In the genomic region with DNA sequence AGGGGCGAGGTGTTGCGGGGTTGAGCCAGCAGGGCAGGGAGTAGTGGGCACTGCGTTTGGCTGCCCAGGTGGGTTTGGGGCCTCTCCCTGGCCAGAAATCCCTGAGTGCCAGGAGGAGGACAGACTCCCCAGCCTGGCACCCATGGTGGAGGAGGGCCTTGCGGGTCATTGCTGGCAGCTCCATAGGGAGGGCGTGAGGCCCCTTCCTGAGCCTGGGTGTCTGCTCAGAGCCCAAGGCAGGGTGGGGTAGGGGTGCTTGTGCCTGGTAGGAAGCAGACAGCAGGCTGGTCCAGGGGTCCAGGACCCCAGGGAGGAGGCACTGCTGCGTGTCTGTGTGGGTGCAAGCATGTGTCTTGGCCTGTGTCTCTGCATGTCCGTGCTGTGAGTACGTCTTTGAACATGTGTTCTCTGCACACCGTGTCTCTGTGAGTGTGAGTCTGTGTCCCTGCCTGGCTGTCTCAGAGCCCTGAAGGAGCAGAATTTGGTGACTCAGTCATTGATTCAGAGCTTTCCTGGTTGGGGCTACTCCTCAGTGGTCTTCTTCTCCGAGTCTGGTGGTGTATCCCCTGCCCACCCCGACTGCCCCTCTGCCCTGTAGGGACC, we compare ENCODE assay signal across 14 cellular contexts. TPM values are rescaled to one million over a fixed set of nuclear protein-coding genes. Genes with fewer than 3 reads are reported as not detected.
DNase-seq lines count a peak whose midpoint lies in the region; ATAC-seq, FAIRE-seq and TF ChIP-seq lines count a peak whose summit lies in the region.
"Had no signal": no experiment of that assay in that cellular context is flagged by ENCODE, and none has a peak within 500 bp of the region (broad histone marks: within the 10 kb centered on the region; RNA-seq: fewer than 3 reads in every experiment).

No MANE protein-coding gene starts in this region.

- no peak overlapping the region for H2AFZ ChIP-seq in Loucy (ENCODE audit: low read length)
- H2AFZ ChIP-seq in endothelial cell of umbilical vein (ENCODE audit: low read depth, low read length), result no peak overlapping the region
- no peak overlapping the region for H2AFZ ChIP-seq in osteoblast (ENCODE audit: low read length)
- H2AFZ ChIP-seq: parathyroid adenoma had no signal

- BruUV-seq in endothelial cell of umbilical vein (replicated peaks; lab: Mats Ljungman, UMichigan) (no TSS peak), Calu3 (replicated peaks; lab: Mats Ljungman, UMichigan) (no TSS peak)

- H3K27ac ChIP-seq in endothelial cell of umbilical vein (ENCODE audit: insufficient read depth, low read depth, low read length) (no peak overlapping the region), osteoblast (ENCODE audit: low read depth, low read length) (peak overlapping the region; percentile 88)
- H3K27ac ChIP-seq: brain microvascular endothelial cell, parathyroid adenoma had no signal

- no peaks in the 10 kb centered on the region for H3K9me3 ChIP-seq in Loucy (ENCODE audit: insufficient read depth, low read depth, low read length)
- H3K9me3 ChIP-seq in endothelial cell of umbilical vein (replicated peaks; ENCODE audit: control insufficient read depth, insufficient read depth, low read length), result no peaks in the 10 kb centered on the region
- no peaks in the 10 kb centered on the region for H3K9me3 ChIP-seq in osteoblast (ENCODE audit: low read depth, low read length)

- H3K27me3 Mint-ChIP-seq in Calu3 (ENCODE audit: unreplicated experiment), result no peaks in the 10 kb centered on the region

- POLR2A ChIA-PET in endothelial cell of umbilical vein (lab: Charles Lee), result no interaction called here

- H3K4me1 Mint-ChIP-seq in Calu3 (ENCODE audit: low read depth, unreplicated experiment), result peaks cover 8% of the 10 kb centered on the region

- DNase-seq in AG10803 (ENCODE audit: low read depth) (peak; percentile 34), endothelial cell of umbilical vein (ENCODE audit: low read depth, low spot score) (no peak), osteoblast (ENCODE audit: insufficient read length, low spot score, missing footprints) (peak; percentile 97), Calu3 (no peak), superior temporal gyrus (ENCODE audit: extremely low spot score) (no peak)
- DNase-seq: activated effector memory CD4-positive, alpha-beta T cell treated with Interleukin-2 at 50 U/mL for 16 hours; brain microvascular endothelial cell; H7; NCI-H446 treated with DMSO at 0.1 percent for 48 hours had no signal

- H3K27me3 ChIP-seq in Loucy (ENCODE audit: insufficient read depth, low read length, poor library complexity, severe bottlenecking) (no peaks in the 10 kb centered on the region), endothelial cell of umbilical vein (ENCODE audit: control insufficient read depth in 2 of 2, insufficient read depth in 2 of 2, low read length in 2 of 2) (no peaks in the 10 kb centered on the region), osteoblast (ENCODE audit: insufficient read depth, low read length) (no peaks in the 10 kb centered on the region)
- H3K27me3 ChIP-seq: brain microvascular endothelial cell had no signal

- CTCF ChIA-PET in endothelial cell of umbilical vein (lab: Charles Lee), result interaction anchor here (1.2 to 3.3 kb wide), 4 partner anchors 10 to 205 kb away, joined by 3 to 46 read pairs (median 10); no protein-coding TSS in a partner anchor
- CTCF ChIA-PET in Calu3 (lab: Charles Lee), result interaction anchor here (0.7 kb wide), 1 partner anchor 67 kb away, joined by 3 read pairs; no protein-coding TSS in a partner anchor

- H3K4me2 ChIP-seq in Loucy (ENCODE audit: low read depth, low read length, poor library complexity, severe bottlenecking) (peak overlapping the region; percentile 79), endothelial cell of umbilical vein (ENCODE audit: insufficient read depth, low read length) (no peak overlapping the region), osteoblast (ENCODE audit: insufficient read depth, low read length) (peak overlapping the region; percentile 96)

- H3K36me3 ChIP-seq in Loucy (ENCODE audit: insufficient read depth, low read length) (no peaks in the 10 kb centered on the region), endothelial cell of umbilical vein (ENCODE audit: control insufficient read depth in 2 of 2, extremely low read depth in 1 of 2, insufficient read depth in 2 of 2, low read length in 2 of 2) (no peaks in the 10 kb centered on the region), osteoblast (ENCODE audit: insufficient read depth, low read length) (peaks cover 6% of the 10 kb centered on the region)
- H3K36me3 ChIP-seq: brain microvascular endothelial cell had no signal

- no peaks in the 10 kb centered on the region for H3K9me2 ChIP-seq in Loucy (replicated peaks; ENCODE audit: low read depth, low read length)

- H3K9me3 Mint-ChIP-seq in Calu3 (ENCODE audit: low read depth, unreplicated experiment), result no peaks in the 10 kb centered on the region

- H3F3A ChIP-seq in Loucy (ENCODE audit: low read depth), result no peaks in the 10 kb centered on the region

- no peak for TF ChIP-seq POLR2A in endothelial cell of umbilical vein (IDR thresholded peaks at IDR 0.05; ENCODE audit: low read depth, low read length)

- no peak overlapping the region for H3K4me3 Mint-ChIP-seq in Calu3 (ENCODE audit: low read depth, unreplicated experiment)

- no peaks in the 10 kb centered on the region for H3K9me1 ChIP-seq in endothelial cell of umbilical vein (replicated peaks; ENCODE audit: control insufficient read depth, extremely low read depth, insufficient read depth, low read length)

- TF ChIP-seq CTCF in AG10803 (conservative IDR thresholded peaks at IDR 0.05; ENCODE audit: low read length) (no peak), Loucy (conservative IDR thresholded peaks at IDR 0.05; ENCODE audit: low read length) (no peak), endothelial cell of umbilical vein (IDR thresholded peaks at IDR 0.05; ENCODE audit: extremely low read depth in 1 of 2, insufficient read depth in 1 of 2, low read depth in 1 of 2, low read length in 2 of 2) (no peak), osteoblast (IDR thresholded peaks at IDR 0.05; ENCODE audit: extremely low read depth, low read depth, low read length) (no peak), Calu3 (IDR thresholded peaks at IDR 0.05; ENCODE audit: unreplicated experiment) (no peak)

- H3K27ac Mint-ChIP-seq in Calu3 (ENCODE audit: unreplicated experiment), result no peak overlapping the region

- H3K36me3 Mint-ChIP-seq in Calu3 (ENCODE audit: insufficient read depth, unreplicated experiment), result peaks cover 43% of the 10 kb centered on the region

- peaks cover 11% of the 10 kb centered on the region for H3K79me2 ChIP-seq in Loucy (ENCODE audit: insufficient read depth, low read length)
- peaks cover 20% of the 10 kb centered on the region for H3K79me2 ChIP-seq in endothelial cell of umbilical vein (ENCODE audit: control insufficient read depth, insufficient read depth, low read length)
- H3K79me2 ChIP-seq in osteoblast (ENCODE audit: insufficient read depth, low read length), result peaks cover 82% of the 10 kb centered on the region
- H3K79me2 ChIP-seq: parathyroid adenoma had no signal

- H3K4me1 ChIP-seq in Loucy (ENCODE audit: insufficient read depth, low read length, poor library complexity, severe bottlenecking) (peaks cover 36% of the 10 kb centered on the region), endothelial cell of umbilical vein (ENCODE audit: control insufficient read depth, extremely low read depth, insufficient read depth, low read length) (peaks cover 29% of the 10 kb centered on the region), osteoblast (ENCODE audit: insufficient read depth, low read length) (peaks cover 27% of the 10 kb centered on the region)
- H3K4me1 ChIP-seq: parathyroid adenoma had no signal

- ATAC-seq in GM21360 (IDR thresholded peaks at IDR 0.05; ENCODE audit: unreplicated experiment), result no peak
- ATAC-seq in GM19324 (IDR thresholded peaks at IDR 0.05; ENCODE audit: low FRiP score, unreplicated experiment), result no peak

- H4K20me1 ChIP-seq in Loucy (ENCODE audit: insufficient read depth, low read length, poor library complexity, severe bottlenecking) (peaks cover 7% of the 10 kb centered on the region), endothelial cell of umbilical vein (replicated peaks; ENCODE audit: control insufficient read depth, extremely low read depth, insufficient read depth, low read length) (no peaks in the 10 kb centered on the region), osteoblast (ENCODE audit: insufficient read depth, low read length) (peaks cover 42% of the 10 kb centered on the region)

- H3K9ac ChIP-seq in Loucy (ENCODE audit: low read depth, low read length, poor library complexity, severe bottlenecking), result peak overlapping the region; percentile 88
- H3K9ac ChIP-seq in endothelial cell of umbilical vein (replicated peaks; ENCODE audit: extremely low read depth, insufficient read depth, low read length), result no peak overlapping the region
- H3K9ac ChIP-seq: parathyroid adenoma had no signal

- dilution Hi-C loops in endothelial cell of umbilical vein (cut with MboI; ENCODE audit: extremely low pct_ligation_motif_present, low sequenced_read_pairs), result no loop called here

- intact Hi-C loops in endothelial cell of umbilical vein (cut with micrococcal nuclease), result loop anchor here (5.0 kb wide), 1 partner anchor 131 kb away; no protein-coding TSS in a partner anchor
- intact Hi-C loops in Calu3 (cut with micrococcal nuclease; ENCODE audit: unreplicated experiment), result no loop called here

- H3K4me3 ChIP-seq in AG10803 (ENCODE audit: low read length) (no peak overlapping the region), Loucy (ENCODE audit: low read length, poor library complexity, severe bottlenecking) (no peak overlapping the region), endothelial cell of umbilical vein (replicated peaks in 1 of 3; ENCODE audit: insufficient read depth in 1 of 3, low read depth in 1 of 3, low read length in 3 of 3) (no peak overlapping the region), osteoblast (ENCODE audit: insufficient read depth, low read length) (peak overlapping the region; percentile 97)

- peak; percentile 50 for FAIRE-seq in endothelial cell of umbilical vein (lab: Jason Lieb, UNC)
- FAIRE-seq: endometrium had no signal

RNA-seq across cellular contexts. Expression of gene TSPAN4, which starts 3.9 kb away (rescaled TPM):
- total RNA-seq in endothelial cell of umbilical vein, result 86.5 and 114 TPM in 2 replicates
- polyA plus RNA-seq in endothelial cell of umbilical vein, result 199 and 238 TPM in 2 replicates
- polyA plus RNA-seq in endothelial cell of umbilical vein (2011; cell fraction: cytosol; rRNA removed), result 107 and 141 TPM in 2 replicates
- polyA plus RNA-seq in endothelial cell of umbilical vein (2011; cell fraction: nucleus; rRNA removed), result 144 and 156 TPM in 2 replicates
- 66.0 and 93.8 TPM in 2 replicates for polyA plus RNA-seq in endothelial cell of umbilical vein (2012)
- 54.1 and 62.2 TPM in 2 replicates for polyA minus RNA-seq in endothelial cell of umbilical vein
- polyA minus RNA-seq in endothelial cell of umbilical vein (2011; cell fraction: cytosol; rRNA and poly(A)+ RNA removed), result 31.0 TPM
- polyA minus RNA-seq in endothelial cell of umbilical vein (2011; cell fraction: nucleus; rRNA and poly(A)+ RNA removed), result 24.6 and 31.0 TPM in 2 replicates
- total RNA-seq in osteoblast, result 168 and 186 TPM in 2 replicates
- 28.9 and 36.3 TPM in 2 replicates for total RNA-seq in Calu3 (2022)

RNA-seq across cellular contexts. Expression of gene POLR2L, which starts 4.3 kb away (rescaled TPM):
- total RNA-seq in endothelial cell of umbilical vein (252 and 259 TPM in 2 replicates), osteoblast (47.4 and 60.8 TPM in 2 replicates), Calu3 (2022) (107 and 115 TPM in 2 replicates)
- 146 and 173 TPM in 2 replicates for polyA plus RNA-seq in endothelial cell of umbilical vein
- polyA plus RNA-seq in endothelial cell of umbilical vein (2011; cell fraction: cytosol; rRNA removed), result 112 and 129 TPM in 2 replicates
- 35.2 and 49.7 TPM in 2 replicates for polyA plus RNA-seq in endothelial cell of umbilical vein (2011; cell fraction: nucleus; rRNA removed)
- polyA plus RNA-seq in endothelial cell of umbilical vein (2012), result 545 and 624 TPM in 2 replicates
- polyA minus RNA-seq in endothelial cell of umbilical vein, result 170 and 227 TPM in 2 replicates
- polyA minus RNA-seq in endothelial cell of umbilical vein (2011; cell fraction: cytosol; rRNA and poly(A)+ RNA removed), result 156 TPM
- polyA minus RNA-seq in endothelial cell of umbilical vein (2011; cell fraction: nucleus; rRNA and poly(A)+ RNA removed), result 39.6 and 67.8 TPM in 2 replicates

RNA-seq across cellular contexts. Expression of gene CD151, which starts 13.8 kb away (rescaled TPM):
- total RNA-seq in endothelial cell of umbilical vein (515 and 605 TPM in 2 replicates), osteoblast (366 and 416 TPM in 2 replicates), Calu3 (2022) (472 and 482 TPM in 2 replicates)
- 1,090 and 1,522 TPM in 2 replicates for polyA plus RNA-seq in endothelial cell of umbilical vein
- polyA plus RNA-seq in endothelial cell of umbilical vein (2011; cell fraction: cytosol; rRNA removed), result 804 and 813 TPM in 2 replicates
- 543 and 618 TPM in 2 replicates for polyA plus RNA-seq in endothelial cell of umbilical vein (2011; cell fraction: nucleus; rRNA removed)
- 576 and 824 TPM in 2 replicates for polyA plus RNA-seq in endothelial cell of umbilical vein (2012)
- 701 and 743 TPM in 2 replicates for polyA minus RNA-seq in endothelial cell of umbilical vein
- polyA minus RNA-seq in endothelial cell of umbilical vein (2011; cell fraction: cytosol; rRNA and poly(A)+ RNA removed), result 81.2 TPM
- polyA minus RNA-seq in endothelial cell of umbilical vein (2011; cell fraction: nucleus; rRNA and poly(A)+ RNA removed), result 148 and 185 TPM in 2 replicates

RNA-seq across cellular contexts. Expression of gene CRACR2B, which starts 18.9 kb away (rescaled TPM):
- total RNA-seq in endothelial cell of umbilical vein, result 8.4 and 9.7 TPM in 2 replicates
- polyA plus RNA-seq in endothelial cell of umbilical vein, result 9.3 and 10.7 TPM in 2 replicates
- 3.5 and 5.6 TPM in 2 replicates for polyA plus RNA-seq in endothelial cell of umbilical vein (2011; cell fraction: cytosol; rRNA removed)
- 31.3 and 33.1 TPM in 2 replicates for polyA plus RNA-seq in endothelial cell of umbilical vein (2011; cell fraction: nucleus; rRNA removed)
- polyA plus RNA-seq in endothelial cell of umbilical vein (2012), result 1.2 and 3.3 TPM in 2 replicates
- 1.3 and 2.3 TPM in 2 replicates for polyA minus RNA-seq in endothelial cell of umbilical vein
- 5.3 TPM for polyA minus RNA-seq in endothelial cell of umbilical vein (2011; cell fraction: cytosol; rRNA and poly(A)+ RNA removed)
- 3.1 and 7.7 TPM in 2 replicates for polyA minus RNA-seq in endothelial cell of umbilical vein (2011; cell fraction: nucleus; rRNA and poly(A)+ RNA removed)
- 0.59 and 0.72 TPM in 2 replicates for total RNA-seq in osteoblast
- total RNA-seq in Calu3 (2022), result 33.4 and 35.3 TPM in 2 replicates

RNA-seq across cellular contexts. Expression of gene PNPLA2, which starts 27.9 kb away (rescaled TPM):
- total RNA-seq in endothelial cell of umbilical vein (75.6 and 83.0 TPM in 2 replicates), osteoblast (32.1 and 32.6 TPM in 2 replicates), Calu3 (2022) (134 and 151 TPM in 2 replicates)
- 73.1 and 80.3 TPM in 2 replicates for polyA plus RNA-seq in endothelial cell of umbilical vein
- 32.9 and 45.8 TPM in 2 replicates for polyA plus RNA-seq in endothelial cell of umbilical vein (2011; cell fraction: cytosol; rRNA removed)
- 257 and 355 TPM in 2 replicates for polyA plus RNA-seq in endothelial cell of umbilical vein (2011; cell fraction: nucleus; rRNA removed)
- polyA plus RNA-seq in endothelial cell of umbilical vein (2012), result 44.9 and 69.9 TPM in 2 replicates
- 41.3 and 67.7 TPM in 2 replicates for polyA minus RNA-seq in endothelial cell of umbilical vein
- 38.2 TPM for polyA minus RNA-seq in endothelial cell of umbilical vein (2011; cell fraction: cytosol; rRNA and poly(A)+ RNA removed)
- polyA minus RNA-seq in endothelial cell of umbilical vein (2011; cell fraction: nucleus; rRNA and poly(A)+ RNA removed), result 80.4 and 131 TPM in 2 replicates

Comparison
In these comparisons a context has a peak if more than half of its experiments do, and no peak if none do; other contexts are left out.
1. DNase-seq: peak in AG10803 (single experiment) and osteoblast (single experiment); none in endothelial cell of umbilical vein (single experiment), Calu3 (single experiment) and superior temporal gyrus (single experiment).